In the genomic region with DNA sequence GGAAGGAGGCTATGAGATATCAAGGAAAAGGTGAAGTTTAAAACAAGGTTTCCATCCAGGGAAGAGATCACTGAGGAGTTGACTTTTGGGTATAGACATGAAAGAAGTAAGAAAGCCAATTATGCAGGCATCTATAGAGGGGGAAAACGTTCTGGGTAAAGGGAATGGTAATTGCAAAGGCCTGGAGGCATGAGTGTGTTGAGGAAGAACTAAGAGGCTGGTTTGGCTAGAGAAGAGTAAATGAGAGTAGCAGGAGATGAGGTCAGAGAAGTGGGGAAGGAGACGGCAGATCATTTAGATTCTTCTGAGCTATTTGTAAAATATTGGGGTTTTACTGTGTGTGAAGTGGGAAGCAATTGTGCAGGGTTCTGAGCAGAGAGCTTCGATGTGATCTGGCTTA, we compare ENCODE assay signal across 22 cellular contexts. TPM values are rescaled to one million over a fixed set of nuclear protein-coding genes. Genes with fewer than 3 reads are reported as not detected.
"Had no signal": no experiment of that assay in that cellular context is flagged by ENCODE, and none has a peak within 500 bp of the region (broad histone marks: within the 10 kb centered on the region; RNA-seq: fewer than 3 reads in every experiment).

No MANE protein-coding gene starts in this region.

- DNase-seq: activated CD4-positive, alpha-beta memory T cell treated with anti-CD3 and anti-CD28 coated beads, Interleukin-2, amount 10 ng/mL, durations not matched to agents 7 days and 5 days; activated naive CD4-positive, alpha-beta T cell treated with anti-CD3 and anti-CD28 coated beads, Interleukin-2, amount 10 ng/mL, durations not matched to agents 7 days and 5 days; amniotic stem cell; colonic mucosa; hippocampal formation; left ventricle myocardium superior; mesendoderm; right lobe of liver; spleen; stimulated activated CD4-positive, alpha-beta T cell treated with anti-CD3 and anti-CD28 coated beads, Interleukin-1b, Interleukin-23, amount 100 ng/mL, for 48 hours; T-cell had no signal

- H3K27ac ChIP-seq: colonic mucosa, right lobe of liver, SK-N-MC, VCaP had no signal

- H3K9me3 Mint-ChIP-seq: activated CD4-positive, alpha-beta memory T cell treated with anti-CD3 and anti-CD28 coated beads, Interleukin-2, amount 10 ng/mL, durations not matched to agents 7 days and 5 days; activated naive CD4-positive, alpha-beta T cell treated with anti-CD3 and anti-CD28 coated beads, Interleukin-2, amount 10 ng/mL, durations not matched to agents 7 days and 5 days; activated T-helper 17 cell treated with anti-CD3 and anti-CD28 coated beads, Interleukin-2, amount 50 U/mL, for 72 hours; nephron; T-cell had no signal

- H3K27ac Mint-ChIP-seq: activated CD4-positive, alpha-beta memory T cell treated with anti-CD3 and anti-CD28 coated beads, Interleukin-2, amount 10 ng/mL, durations not matched to agents 7 days and 5 days; activated naive CD4-positive, alpha-beta T cell treated with anti-CD3 and anti-CD28 coated beads, Interleukin-2, amount 10 ng/mL, durations not matched to agents 7 days and 5 days; nephron; T-cell had no signal

- ATAC-seq: activated T-helper 17 cell treated with anti-CD3 and anti-CD28 coated beads, Interleukin-2, amount 50 U/mL, for 72 hours; esophagus mucosa; left ventricle myocardium superior; right lobe of liver; T-cell had no signal

- H3K27me3 Mint-ChIP-seq: activated CD4-positive, alpha-beta memory T cell treated with anti-CD3 and anti-CD28 coated beads, Interleukin-2, amount 10 ng/mL, durations not matched to agents 7 days and 5 days; activated naive CD4-positive, alpha-beta T cell treated with anti-CD3 and anti-CD28 coated beads, Interleukin-2, amount 10 ng/mL, durations not matched to agents 7 days and 5 days; activated T-helper 17 cell treated with anti-CD3 and anti-CD28 coated beads, Interleukin-2, amount 50 U/mL, for 72 hours; T-cell had no signal

- H3K4me3 Mint-ChIP-seq: activated CD4-positive, alpha-beta memory T cell treated with anti-CD3 and anti-CD28 coated beads, Interleukin-2, amount 10 ng/mL, durations not matched to agents 7 days and 5 days; activated naive CD4-positive, alpha-beta T cell treated with anti-CD3 and anti-CD28 coated beads, Interleukin-2, amount 10 ng/mL, durations not matched to agents 7 days and 5 days; nephron; T-cell had no signal

RNA-seq across cellular contexts. Expression of a gene that starts 48.0 kb away (rescaled TPM):
- total RNA-seq: activated CD4-positive, alpha-beta memory T cell treated with anti-CD3 and anti-CD28 coated beads, Interleukin-2, amount 10 ng/mL, durations not matched to agents 7 days and 5 days; activated T-helper 17 cell treated with anti-CD3 and anti-CD28 coated beads, Interleukin-2, amount 50 U/mL, for 72 hours; cardiac septum; colonic mucosa; esophagus mucosa; glomerular endothelial cell; kidney epithelial cell; left ventricle myocardium superior; osteoblast; pulmonary artery endothelial cell; right lobe of liver; spleen; T-cell; tibial nerve had no signal
- polyA plus RNA-seq: spleen had no signal
